17 cellular contexts compared by ENCODE assay signal in the genomic region with DNA sequence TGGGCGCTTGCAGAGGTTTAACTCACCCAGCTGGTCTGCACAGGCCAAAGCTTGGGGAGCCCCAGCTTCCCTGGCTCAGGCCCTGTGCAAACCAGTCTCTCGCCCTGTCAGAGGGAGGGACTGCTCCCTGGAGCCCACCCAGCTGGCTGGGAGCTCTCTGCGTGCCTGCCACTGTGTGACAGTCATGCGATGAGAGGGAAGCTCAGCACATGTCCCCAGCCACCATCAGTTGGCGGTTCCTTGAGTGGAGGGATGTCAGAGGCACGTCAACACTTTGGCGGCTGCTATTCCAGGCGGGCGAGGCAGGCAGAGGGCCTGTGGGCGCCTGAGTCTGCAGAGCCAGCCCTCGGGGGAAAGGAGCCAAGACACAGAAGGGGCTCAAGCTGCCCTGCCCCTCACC.
DNase-seq lines count a peak whose midpoint lies in the region; ATAC-seq and TF ChIP-seq lines count a peak whose summit lies in the region.
"Had no signal": no experiment of that assay in that cellular context is flagged by ENCODE, and none has a peak within 500 bp of the region (broad histone marks: within the 10 kb centered on the region; RNA-seq: fewer than 3 reads in every experiment).

No MANE protein-coding gene starts in this region.

- H4K20me1 ChIP-seq in neural cell (ENCODE audit: insufficient read depth), result no peaks in the 10 kb centered on the region

- H3K36me3 ChIP-seq in neural cell (ENCODE audit: insufficient read depth, low read length), result no peaks in the 10 kb centered on the region
- H3K36me3 ChIP-seq: Peyer's patch had no signal

- no peak for TF ChIP-seq EP300 in neural cell (conservative IDR thresholded peaks at IDR 0.05; ENCODE audit: poor library complexity, severe bottlenecking)

- no peaks in the 10 kb centered on the region for H3K27me3 ChIP-seq in neural cell (ENCODE audit: insufficient read depth, low read depth, low read length)
- H3K27me3 ChIP-seq: Peyer's patch had no signal

- CTCF ChIA-PET in RWPE1 (lab: Yijun Ruan, JAX), result interaction anchor here (1.7 kb wide), 1 partner anchor 9 kb away, joined by 5 read pairs; no protein-coding TSS in a partner anchor

- no peaks in the 10 kb centered on the region for H3F3A ChIP-seq in neural cell (ENCODE audit: insufficient read depth, low read length, poor library complexity, severe bottlenecking)

- ATAC-seq in GM21737 (IDR thresholded peaks at IDR 0.05; ENCODE audit: unreplicated experiment), result no peak
- ATAC-seq: HCT116 had no signal

- POLR2A ChIA-PET in RWPE1 (lab: Yijun Ruan, JAX; ENCODE audit: low non-redundant PET), result no interaction called here

- H3K27ac ChIP-seq in RWPE1, result peak overlapping the region; percentile 88
- no peak overlapping the region for H3K27ac ChIP-seq in neural cell (ENCODE audit: low read length)
- H3K27ac ChIP-seq: GM23248, Peyer's patch had no signal

- H3K4me3 ChIP-seq in neural cell (ENCODE audit: low read length), result no peak overlapping the region
- H3K4me3 ChIP-seq: GM23248, Peyer's patch had no signal

- H2AFZ ChIP-seq in neural cell (ENCODE audit: low read depth, low read length), result no peak overlapping the region
- H2AFZ ChIP-seq: GM23248 had no signal

- no peak for TF ChIP-seq RAD21 in neural cell (conservative IDR thresholded peaks at IDR 0.05)

- no peaks in the 10 kb centered on the region for H3K79me2 ChIP-seq in neural cell (replicated peaks; ENCODE audit: insufficient read depth, low read length)

- TF ChIP-seq CTCF in RWPE1 (conservative IDR thresholded peaks at IDR 0.05; ENCODE audit: low read depth) (no peak), neural cell (IDR thresholded peaks at IDR 0.05; ENCODE audit: poor library complexity, severe bottlenecking) (no peak)

- intact Hi-C loops in cardiac septum (cut with DNase I), result no loop called here

- H3K4me2 ChIP-seq in neural cell (ENCODE audit: low read length), result no peak overlapping the region

- H3K9me2 ChIP-seq in neural cell (ENCODE audit: insufficient read depth, low read length), result no peaks in the 10 kb centered on the region

- peak; percentile 57 for DNase-seq in ELF-1 (ENCODE audit: low read depth, low spot score)
- no peak for DNase-seq in RWPE1 (ENCODE audit: low spot score)
- DNase-seq in cardiac septum (ENCODE audit: low spot score), result peak; percentile 91
- DNase-seq in NCI-H2107 (lab: John Stamatoyannopoulos, UW), result no peak
- no peak for DNase-seq in activated CD4-positive, alpha-beta T cell treated with anti-CD3 and anti-CD28 coated beads for 48 hours
- DNase-seq in NCI-H1105 (lab: John Stamatoyannopoulos, UW), result no peak
- DNase-seq: AML-193, COR-L47, EL, GM23248, NCI-H1930, NCI-H2171 treated with DMSO at 0.1 percent for 48 hours, NCI-H510A had no signal

- H3K9me3 ChIP-seq in neural cell (ENCODE audit: low read length), result no peaks in the 10 kb centered on the region
- H3K9me3 ChIP-seq: Peyer's patch had no signal

- no peak overlapping the region for H3K9ac ChIP-seq in neural cell (ENCODE audit: low read length)
- H3K9ac ChIP-seq: GM23248 had no signal

TF ChIP-seq in neural cell, 6 proteins besides CTCF, POLR2A, EP300 and RAD21:
- peak; percentile 39 for TF ChIP-seq POLR2AphosphoS5 (IDR thresholded peaks at IDR 0.05)
- TF ChIP-seq SMC3 (conservative IDR thresholded peaks at IDR 0.05; ENCODE audit: poor library complexity), result no peak

Comparison
In these comparisons a context has a peak if more than half of its experiments do, and no peak if none do; other contexts are left out.
1. DNase-seq: peak in ELF-1 (single experiment) and cardiac septum (single experiment); none in RWPE1 (single experiment), NCI-H2107 (single experiment), activated CD4-positive, alpha-beta T cell treated with anti-CD3 and anti-CD28 coated beads for 48 hours (single experiment) and NCI-H1105 (single experiment).